ENCODE assay signal across 13 cellular contexts in the genomic region with DNA sequence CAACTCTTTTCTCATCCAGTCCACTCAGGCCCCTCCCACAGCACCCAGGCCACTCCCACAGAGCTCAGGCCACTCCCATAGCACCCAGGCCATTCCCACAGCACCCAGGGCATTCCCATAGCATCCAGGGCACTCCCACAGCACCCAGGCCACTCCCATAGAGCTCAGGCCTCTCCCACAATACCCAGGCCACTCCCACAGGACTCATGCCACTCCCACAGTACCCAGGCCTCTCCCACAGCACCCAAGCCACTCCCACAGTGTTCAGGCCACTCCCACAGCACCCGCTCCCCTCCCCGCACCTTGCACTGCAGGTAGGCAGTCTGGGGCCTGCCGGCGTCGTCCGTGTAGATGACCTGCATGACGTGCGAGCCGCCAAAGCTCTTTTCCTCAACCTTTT. TPM values are rescaled to one million over a fixed set of nuclear protein-coding genes. Genes with fewer than 3 reads are reported as not detected.
DNase-seq lines count a peak whose midpoint lies in the region; ATAC-seq and TF ChIP-seq lines count a peak whose summit lies in the region.
"Not testable (repeated sequence)": the region's sequence is repeated elsewhere in the genome, so short reads cannot be mapped to it uniquely, and the experiment has no call there.
"Had no signal": no experiment of that assay in that cellular context is flagged by ENCODE, and none has a peak within 500 bp of the region (broad histone marks: within the 10 kb centered on the region; RNA-seq: fewer than 3 reads in every experiment).

No MANE protein-coding gene starts in this region.

- H3K9me3 ChIP-seq in PC-3 (ENCODE audit: low read length); right lobe of liver: not testable (repeated sequence)

- CTCF ChIA-PET in PC-3 (lab: Charles Lee), result not testable (repeated sequence)

- H3K4me3 Mint-ChIP-seq in activated naive CD8-positive, alpha-beta T cell treated with anti-CD3 and anti-CD28 coated beads, Interleukin-2, amount 50 U/mL, for 24 hours; stimulated activated naive CD8-positive, alpha-beta T cell treated with anti-CD3 and anti-CD28 coated beads, Interleukin-15, amount 100 ng/mL, for 72 hours: not testable (repeated sequence)

- H3K36me3 ChIP-seq in PC-3 (ENCODE audit: low read depth, low read length); right lobe of liver: not testable (repeated sequence)

- H3F3A ChIP-seq in PC-3 (ENCODE audit: low read length, unreplicated experiment), result not testable (repeated sequence)

- H3K4me3 ChIP-seq in PC-3 (ENCODE audit: low read length); right lobe of liver: not testable (repeated sequence)

- H3K36me3 Mint-ChIP-seq in activated naive CD8-positive, alpha-beta T cell treated with anti-CD3 and anti-CD28 coated beads, Interleukin-2, amount 50 U/mL, for 24 hours (ENCODE audit: low read depth), result not testable (repeated sequence)

- not testable (repeated sequence) for TF ChIP-seq CTCF in PC-3 (conservative IDR thresholded peaks at IDR 0.05; ENCODE audit: low read depth, low read length); right lobe of liver (IDR thresholded peaks at IDR 0.05)

- not testable (repeated sequence) for H3K4me1 ChIP-seq in PC-3 (ENCODE audit: insufficient read depth, low read length); right lobe of liver

- H3K9me2 ChIP-seq in PC-3 (replicated peaks; ENCODE audit: low read length), result not testable (repeated sequence)

- intact Hi-C loops in PC-3 (cut with micrococcal nuclease); right lobe of liver (cut with DNase I): not testable (repeated sequence)

- H3K4me1 Mint-ChIP-seq in activated naive CD8-positive, alpha-beta T cell treated with anti-CD3 and anti-CD28 coated beads, Interleukin-2, amount 50 U/mL, for 24 hours; stimulated activated naive CD8-positive, alpha-beta T cell treated with anti-CD3 and anti-CD28 coated beads, Interleukin-15, amount 100 ng/mL, for 72 hours: not testable (repeated sequence)

- not testable (repeated sequence) for H4K20me1 ChIP-seq in PC-3 (ENCODE audit: low read length)

- ATAC-seq in GM18858 (IDR thresholded peaks at IDR 0.05; ENCODE audit: unreplicated experiment) (peak; percentile 29), GM21360 (IDR thresholded peaks at IDR 0.05; ENCODE audit: unreplicated experiment) (peak; percentile 52), HG02588 (IDR thresholded peaks at IDR 0.05; ENCODE audit: unreplicated experiment) (peak; percentile 38), HG03095 (IDR thresholded peaks at IDR 0.05; ENCODE audit: unreplicated experiment) (peak; percentile 32), PC-3 (peak; percentile 73), right lobe of liver (peak; percentile 45 to 66 (median 56))
- peak; percentile 56 for ATAC-seq in activated naive CD8-positive, alpha-beta T cell treated with anti-CD3 and anti-CD28 coated beads, Interleukin-2, amount 50 U/mL, for 24 hours
- ATAC-seq in stimulated activated naive CD8-positive, alpha-beta T cell treated with anti-CD3 and anti-CD28 coated beads, Interleukin-15, amount 100 ng/mL, for 72 hours, result peak; percentile 41

- H3K27ac ChIP-seq in PC-3 (ENCODE audit: low read length); right lobe of liver: not testable (repeated sequence)

- H3K9ac ChIP-seq in PC-3 (ENCODE audit: low read length), result not testable (repeated sequence)

- DNase-seq in PC-3; activated naive CD8-positive, alpha-beta T cell treated with anti-CD3 and anti-CD28 coated beads, Interleukin-2, amount 50 U/mL, for 24 hours; right lobe of liver; stimulated activated naive CD8-positive, alpha-beta T cell treated with anti-CD3 and anti-CD28 coated beads, Interleukin-15, amount 100 ng/mL, for 72 hours: not testable (repeated sequence)

- not testable (repeated sequence) for H3K27ac Mint-ChIP-seq in activated naive CD8-positive, alpha-beta T cell treated with anti-CD3 and anti-CD28 coated beads, Interleukin-2, amount 50 U/mL, for 24 hours; stimulated activated naive CD8-positive, alpha-beta T cell treated with anti-CD3 and anti-CD28 coated beads, Interleukin-15, amount 100 ng/mL, for 72 hours

- H3K79me2 ChIP-seq in PC-3 (ENCODE audit: low read length), result not testable (repeated sequence)

- POLR2A ChIA-PET in PC-3 (lab: Charles Lee; ENCODE audit: unreplicated experiment), result not testable (repeated sequence)

- not testable (repeated sequence) for H3K27me3 Mint-ChIP-seq in activated naive CD8-positive, alpha-beta T cell treated with anti-CD3 and anti-CD28 coated beads, Interleukin-2, amount 50 U/mL, for 24 hours; stimulated activated naive CD8-positive, alpha-beta T cell treated with anti-CD3 and anti-CD28 coated beads, Interleukin-15, amount 100 ng/mL, for 72 hours

- H3K27me3 ChIP-seq in PC-3 (ENCODE audit: low read length); right lobe of liver: not testable (repeated sequence)

- H2AFZ ChIP-seq in PC-3 (ENCODE audit: low read length), result not testable (repeated sequence)

- not testable (repeated sequence) for BruUV-seq in PC-3 (replicated peaks; lab: Mats Ljungman, UMichigan)

- not testable (repeated sequence) for H3K4me2 ChIP-seq in PC-3 (ENCODE audit: low read length)

- not testable (repeated sequence) for TF ChIP-seq POLR2A in right lobe of liver (IDR thresholded peaks at IDR 0.05)

- not testable (repeated sequence) for H3K9me3 Mint-ChIP-seq in activated naive CD8-positive, alpha-beta T cell treated with anti-CD3 and anti-CD28 coated beads, Interleukin-2, amount 50 U/mL, for 24 hours; stimulated activated naive CD8-positive, alpha-beta T cell treated with anti-CD3 and anti-CD28 coated beads, Interleukin-15, amount 100 ng/mL, for 72 hours

- WGBS in right lobe of liver (ENCODE audit: insufficient coverage, low coverage, low lambda C conversion rate, missing lambda C conversion rate), result no CpG with 5 or more reads among the region's 9 CpGs

RNA-seq across cellular contexts. Expression of gene POLR2J3, which starts 17.5 kb away (rescaled TPM):
- total RNA-seq in PC-3 (2014; rRNA removed) (14.5 and 35.2 TPM in 2 replicates), right lobe of liver (10 to 100 TPM in 4 of 6 experiments, 1 to 10 TPM in 2; 6.3 to 25.3 (median 12.9) TPM)

RNA-seq across cellular contexts. Expression of gene RASA4, which starts 26.7 kb away (rescaled TPM):
- 6.7 and 15.8 TPM in 2 replicates for total RNA-seq in PC-3 (2014; rRNA removed)
- total RNA-seq in right lobe of liver, result 10 to 100 TPM in 1 of 6 experiments, 1 to 10 TPM in 5; 1.9 to 10.5 (median 7.2) TPM

RNA-seq across cellular contexts. Expression of gene SPDYE2, which starts 38.8 kb away (rescaled TPM):
- not detected in 2 replicates for total RNA-seq in PC-3 (2014; rRNA removed)
- total RNA-seq in right lobe of liver, result under 1 TPM in 2 of 6 experiments, not detected in 4; 0.13 to 0.30 TPM
- total RNA-seq: aorta, cerebellum, fibroblast of lung, neural crest cell, pulmonary artery endothelial cell had no signal

RNA-seq across cellular contexts. Expression of gene UPK3BL2, which starts 46.4 kb away (rescaled TPM):
- total RNA-seq in PC-3 (2014; rRNA removed) (22.5 and 25.7 TPM in 2 replicates), right lobe of liver (10 to 100 TPM in 2 of 6 experiments, 1 to 10 TPM in 2, under 1 TPM in 1, not detected in 1; 0.43 to 10.8 (median 7.9) TPM)

RNA-seq across cellular contexts. Expression of gene UPK3BL1, which starts 52.7 kb away (rescaled TPM):
- 20.2 and 22.7 TPM in 2 replicates for total RNA-seq in PC-3 (2014; rRNA removed)
- 10 to 100 TPM in 2 of 6 experiments, 1 to 10 TPM in 4; 6.2 to 12.4 (median 8.8) TPM for total RNA-seq in right lobe of liver
